Comparison of ENCODE assay signal across 15 cellular contexts in the genomic region with DNA sequence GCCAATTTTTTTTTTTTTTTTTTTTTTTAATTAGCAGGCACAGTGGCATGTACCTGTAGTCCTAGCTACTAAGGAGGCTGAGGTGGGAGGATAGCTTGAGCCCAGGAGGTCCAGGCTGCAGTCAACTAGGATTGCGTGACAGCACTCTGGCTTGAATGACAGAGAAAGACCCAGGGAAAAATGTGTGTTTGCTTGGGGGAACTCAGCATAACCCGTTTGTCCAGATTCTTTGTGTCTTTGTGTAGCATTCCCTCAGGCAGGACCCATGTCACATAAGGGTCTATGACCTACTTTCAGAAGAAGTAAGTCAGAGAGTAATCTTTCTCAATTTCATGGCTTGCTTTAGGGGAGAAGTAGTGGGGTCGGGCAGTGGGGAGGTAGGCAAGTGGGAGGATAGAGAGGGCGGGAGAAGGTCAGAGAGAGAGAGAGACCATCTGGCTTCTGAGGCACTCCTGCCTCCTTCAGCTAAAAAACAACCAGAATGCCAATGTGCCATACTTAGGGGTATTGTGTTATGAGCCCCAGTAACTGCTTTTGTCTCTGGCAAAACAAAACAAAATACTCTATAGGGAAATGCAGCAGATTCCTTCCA. TPM values are rescaled to one million over a fixed set of nuclear protein-coding genes. Genes with fewer than 3 reads are reported as not detected.
A peak's percentile ranks its signal among the peaks of the same experiment; 100 is the strongest.
DNase-seq lines count a peak whose midpoint lies in the region; ATAC-seq, FAIRE-seq and TF ChIP-seq lines count a peak whose summit lies in the region.
"Had no signal": no experiment of that assay in that cellular context is flagged by ENCODE, and none has a peak within 500 bp of the region (broad histone marks: within the 10 kb centered on the region; RNA-seq: fewer than 3 reads in every experiment).

No MANE protein-coding gene starts in this region.

- in situ Hi-C loops in IMR-90 (cut with MboI; ENCODE audit: low sequenced_read_pairs): no loop called here

- H3K4me3 Mint-ChIP-seq in nephron progenitor cell: no peak overlapping the region
- H3K4me3 Mint-ChIP-seq: activated T-helper 1 cell treated with anti-CD3 and anti-CD28 coated beads, Interleukin-12 subunit alpha, Interleukin-12 subunit beta, Interleukin-2, Interleukin-4 antibody, amounts not matched to agents 30 ng/mL and 10 ng/mL and 1 ng/mL, durations not matched to agents 14 hours and 24 hours and 36 hours; brain; stimulated activated memory B cell treated with anti-CD40 and anti-IgM and Interleukin-4, amounts not matched to agents 10 μg/mL and 1 μg/mL and 100 μg/mL, for 72 hours had no signal

- H3K36me3 ChIP-seq in IMR-90 (ENCODE audit: control insufficient read depth, insufficient read depth, low read length) (no peaks in the 10 kb centered on the region), endothelial cell of umbilical vein (ENCODE audit: control insufficient read depth in 2 of 2, extremely low read depth in 1 of 2, insufficient read depth in 2 of 2, low read length in 2 of 2) (no peaks in the 10 kb centered on the region)

- no peak overlapping the region for H3K18ac ChIP-seq in IMR-90 (ENCODE audit: low read depth, low read length)

- intact Hi-C loops in IMR-90 (cut with micrococcal nuclease): no loop called here
- intact Hi-C loops in endothelial cell of umbilical vein (cut with micrococcal nuclease): no loop called here

- WGBS in IMR-90 (ENCODE audit: extremely low coverage in 2 of 2, insufficient read length in 1 of 2), 2 experiments: no CpG with 5 or more reads among the region's 4 CpGs

- TF ChIP-seq RAD21 in IMR-90 (IDR thresholded peaks at IDR 0.05; ENCODE audit: low read length): no peak

- dilution Hi-C loops in IMR-90 (cut with HindIII; ENCODE audit: low sequenced_read_pairs, unreplicated experiment): no loop called here
- dilution Hi-C loops in endothelial cell of umbilical vein (cut with MboI; ENCODE audit: extremely low pct_ligation_motif_present, low sequenced_read_pairs): no loop called here

- peak overlapping the region; percentile 67 for H2AK9ac ChIP-seq in IMR-90 (replicated peaks; ENCODE audit: low read depth, low read length, poor library complexity)

- CTCF ChIA-PET in IMR-90 (lab: Yijun Ruan, JAX) (no interaction called here), endothelial cell of umbilical vein (lab: Charles Lee) (interaction anchor here (0.6 to 0.8 kb wide), 3 partner anchors 24 to 195 kb away, joined by 3 to 4 read pairs (median 3); no protein-coding TSS in a partner anchor)

- H3K4me3 ChIP-seq in IMR-90 (ENCODE audit: insufficient read depth, low read depth, low read length) (no peak overlapping the region), endothelial cell of umbilical vein (replicated peaks in 1 of 3; ENCODE audit: insufficient read depth in 1 of 3, low read depth in 1 of 3, low read length in 3 of 3) (no peak overlapping the region)

- peak overlapping the region; percentile 70; the same call in 1 of the 2 replicates for H4K5ac ChIP-seq in IMR-90 (ENCODE audit: low read depth, low read length)

- DNase-seq in D341Med (ENCODE audit: low spot score) (peak; percentile 20), IMR-90 (no peak), endothelial cell of umbilical vein (ENCODE audit: low read depth, low spot score) (no peak), nephron progenitor cell (no peak), inferior parietal cortex (ENCODE audit: extremely low spot score) (no peak), left lobe of liver (ENCODE audit: low spot score) (no peak), A172 (ENCODE audit: low spot score) (no peak)
- DNase-seq: activated CD4-positive, alpha-beta T cell treated with anti-CD3 and anti-CD28 coated beads for 4 hours; hippocampal formation; NCI-H2081 treated with DMSO at 0.1 percent for 48 hours had no signal

- no peaks in the 10 kb centered on the region for H3K9me3 Mint-ChIP-seq in nephron progenitor cell
- H3K9me3 Mint-ChIP-seq: activated T-helper 1 cell treated with anti-CD3 and anti-CD28 coated beads, Interleukin-12 subunit alpha, Interleukin-12 subunit beta, Interleukin-2, Interleukin-4 antibody, amounts not matched to agents 30 ng/mL and 10 ng/mL and 1 ng/mL, durations not matched to agents 14 hours and 24 hours and 36 hours; stimulated activated memory B cell treated with anti-CD40 and anti-IgM and Interleukin-4, amounts not matched to agents 10 μg/mL and 1 μg/mL and 100 μg/mL, for 72 hours had no signal

- no peak for TF ChIP-seq POLR2A in IMR-90 (IDR thresholded peaks at IDR 0.05; ENCODE audit: low read depth, low read length)
- TF ChIP-seq POLR2A in endothelial cell of umbilical vein (IDR thresholded peaks at IDR 0.05; ENCODE audit: low read depth, low read length): no peak

- no TSS peak for BruUV-seq in IMR-90 (replicated peaks; lab: Mats Ljungman, UMichigan)
- no TSS peak for BruUV-seq in endothelial cell of umbilical vein (replicated peaks; lab: Mats Ljungman, UMichigan)

- FAIRE-seq in endothelial cell of umbilical vein (lab: Jason Lieb, UNC): no peak

- peak overlapping the region; percentile 83; the same call in 1 of the 2 replicates for H2AK5ac ChIP-seq in IMR-90 (ENCODE audit: low read depth, low read length)

- TF ChIP-seq CTCF in IMR-90 (conservative IDR thresholded peaks at IDR 0.05; ENCODE audit: low read depth, low read length): no peak
- TF ChIP-seq CTCF in endothelial cell of umbilical vein (IDR thresholded peaks at IDR 0.05; ENCODE audit: extremely low read depth in 1 of 2, insufficient read depth in 1 of 2, low read depth in 1 of 2, low read length in 2 of 2): no peak
- no peak for TF ChIP-seq CTCF in nephron progenitor cell (IDR thresholded peaks at IDR 0.05)

- H3K27ac ChIP-seq in IMR-90 (ENCODE audit: insufficient read depth, low read length) (peak overlapping the region; percentile 37; the same call in 1 of the 2 replicates), endothelial cell of umbilical vein (ENCODE audit: insufficient read depth, low read depth, low read length) (peak overlapping the region; percentile 35)
- H3K27ac ChIP-seq: KMS-11 had no signal

- H3K79me2 ChIP-seq in endothelial cell of umbilical vein (ENCODE audit: control insufficient read depth, insufficient read depth, low read length): no peaks in the 10 kb centered on the region

- H3K14ac ChIP-seq in IMR-90 (replicated peaks; ENCODE audit: low read depth, low read length): peak overlapping the region; percentile 79; the same call in 1 of the 2 replicates

- no peak overlapping the region for H3K4me2 ChIP-seq in IMR-90 (ENCODE audit: low read depth, low read length)
- H3K4me2 ChIP-seq in endothelial cell of umbilical vein (ENCODE audit: insufficient read depth, low read length): no peak overlapping the region
- H3K4me2 ChIP-seq: KMS-11 had no signal

- H2BK5ac ChIP-seq in IMR-90 (ENCODE audit: low read depth, low read length, poor library complexity, severe bottlenecking): peak overlapping the region; percentile 36

- H2BK15ac ChIP-seq in IMR-90 (ENCODE audit: low read depth, low read length): peak overlapping the region; percentile 48; the same call in 2 of the 3 replicates

- H3K36me3 Mint-ChIP-seq in nephron progenitor cell (ENCODE audit: low read depth): peaks cover 11% of the 10 kb centered on the region

- peak overlapping the region; percentile 43 for H3K27ac Mint-ChIP-seq in nephron progenitor cell
- H3K27ac Mint-ChIP-seq: activated T-helper 1 cell treated with anti-CD3 and anti-CD28 coated beads, Interleukin-12 subunit alpha, Interleukin-12 subunit beta, Interleukin-2, Interleukin-4 antibody, amounts not matched to agents 30 ng/mL and 10 ng/mL and 1 ng/mL, durations not matched to agents 14 hours and 24 hours and 36 hours; stimulated activated memory B cell treated with anti-CD40 and anti-IgM and Interleukin-4, amounts not matched to agents 10 μg/mL and 1 μg/mL and 100 μg/mL, for 72 hours had no signal

- peak overlapping the region; percentile 67 for H3K4ac ChIP-seq in IMR-90 (ENCODE audit: low read depth, low read length)

- no peak overlapping the region for H3K9ac ChIP-seq in IMR-90 (ENCODE audit: low read depth, low read length)
- H3K9ac ChIP-seq in endothelial cell of umbilical vein (replicated peaks; ENCODE audit: extremely low read depth, insufficient read depth, low read length): no peak overlapping the region
- H3K9ac ChIP-seq: KMS-11 had no signal

- H4K8ac ChIP-seq in IMR-90 (ENCODE audit: low read depth in 2 of 2, low read length in 2 of 2): peak overlapping the region; percentile 20 to 50; a peak in 2 of 4 replicates

- no peaks in the 10 kb centered on the region for H3K27me3 Mint-ChIP-seq in nephron progenitor cell (ENCODE audit: low read depth, poor library complexity)
- H3K27me3 Mint-ChIP-seq: brain; stimulated activated memory B cell treated with anti-CD40 and anti-IgM and Interleukin-4, amounts not matched to agents 10 μg/mL and 1 μg/mL and 100 μg/mL, for 72 hours had no signal

- H3K4me1 Mint-ChIP-seq in nephron progenitor cell: peaks cover 6% of the 10 kb centered on the region
- H3K4me1 Mint-ChIP-seq: brain; stimulated activated memory B cell treated with anti-CD40 and anti-IgM and Interleukin-4, amounts not matched to agents 10 μg/mL and 1 μg/mL and 100 μg/mL, for 72 hours had no signal

- H4K91ac ChIP-seq in IMR-90 (ENCODE audit: insufficient read depth, low read depth, low read length): peak overlapping the region; percentile 34; the same call in 1 of the 2 replicates

- H2BK120ac ChIP-seq in IMR-90 (ENCODE audit: low read depth, low read length): peak overlapping the region; percentile 14

- H4K20me1 ChIP-seq in IMR-90 (ENCODE audit: insufficient read depth, low read length) (no peaks in the 10 kb centered on the region), endothelial cell of umbilical vein (replicated peaks; ENCODE audit: control insufficient read depth, extremely low read depth, insufficient read depth, low read length) (no peaks in the 10 kb centered on the region)

- H3K56ac ChIP-seq in IMR-90 (ENCODE audit: extremely low read depth, insufficient read depth, low read length): no peak overlapping the region

- H3K4me1 ChIP-seq in IMR-90 (ENCODE audit: control insufficient read depth, insufficient read depth, low read length): peaks cover 7% of the 10 kb centered on the region
- H3K4me1 ChIP-seq in endothelial cell of umbilical vein (ENCODE audit: control insufficient read depth, extremely low read depth, insufficient read depth, low read length): peaks cover 8% of the 10 kb centered on the region

- no peaks in the 10 kb centered on the region for H3K9me3 ChIP-seq in IMR-90 (ENCODE audit: control insufficient read depth, insufficient read depth, low read length)
- H3K9me3 ChIP-seq in endothelial cell of umbilical vein (replicated peaks; ENCODE audit: control insufficient read depth, insufficient read depth, low read length): no peaks in the 10 kb centered on the region

- H3K79me1 ChIP-seq in IMR-90 (ENCODE audit: low read depth in 1 of 2, low read length in 2 of 2): peaks cover 0 to 5% of the 10 kb centered on the region in 2 experiments; a peak in 2 of 4 replicates

- H3K23ac ChIP-seq in IMR-90 (ENCODE audit: low read depth, low read length): 0 out of 2 replicates have a peak overlapping the region, but pooled peaks have one; percentile 38

- H3K27me3 ChIP-seq in IMR-90 (ENCODE audit: control insufficient read depth, insufficient read depth, low read length) (no peaks in the 10 kb centered on the region), endothelial cell of umbilical vein (ENCODE audit: control insufficient read depth in 2 of 2, insufficient read depth in 2 of 2, low read length in 2 of 2) (no peaks in the 10 kb centered on the region)

- H2BK20ac ChIP-seq in IMR-90 (ENCODE audit: low read depth, low read length): peak overlapping the region; percentile 73; the same call in 1 of the 2 replicates

- H3K9me1 ChIP-seq in IMR-90 (ENCODE audit: insufficient read depth, low read length) (0 out of 2 replicates have a peak, but pooled peaks cover 7% of the 10 kb centered on the region), endothelial cell of umbilical vein (replicated peaks; ENCODE audit: control insufficient read depth, extremely low read depth, insufficient read depth, low read length) (no peaks in the 10 kb centered on the region)

- ATAC-seq in IMR-90 (ENCODE audit: low read depth): peak; percentile 24; the same call in 1 of the 2 replicates
- no peak for ATAC-seq in left lobe of liver
- no peak for ATAC-seq in GM21367 (IDR thresholded peaks at IDR 0.05; ENCODE audit: unreplicated experiment)
- ATAC-seq: stimulated activated memory B cell treated with anti-CD40 and anti-IgM and Interleukin-4, amounts not matched to agents 10 μg/mL and 1 μg/mL and 100 μg/mL, for 72 hours had no signal

- no peak overlapping the region for H2AFZ ChIP-seq in IMR-90 (replicated peaks; ENCODE audit: low read length, poor library complexity)
- no peak overlapping the region for H2AFZ ChIP-seq in endothelial cell of umbilical vein (ENCODE audit: low read depth, low read length)

- POLR2A ChIA-PET in IMR-90 (lab: Charles Lee; ENCODE audit: unreplicated experiment) (no interaction called here), endothelial cell of umbilical vein (lab: Charles Lee) (no interaction called here)

RNA-seq across cellular contexts. Expression of gene PSPC1, which starts 11.9 kb away (rescaled TPM):
- 39.8 and 41.7 TPM in 2 replicates for total RNA-seq in IMR-90 (2012; rRNA removed)
- 37.8 and 38.3 TPM in 2 replicates for polyA plus RNA-seq in IMR-90 (2012; rRNA removed)
- polyA plus RNA-seq in IMR-90 (2012; cell fraction: cytosol; rRNA removed): 23.1 and 33.6 TPM in 2 replicates
- polyA plus RNA-seq in IMR-90 (2012; cell fraction: nucleus; rRNA removed; ENCODE audit: low replicate concordance): 21.3 and 44.2 TPM in 2 replicates
- 55.7 and 59.1 TPM in 2 replicates for total RNA-seq in endothelial cell of umbilical vein
- polyA plus RNA-seq in endothelial cell of umbilical vein: 22.1 and 22.8 TPM in 2 replicates
- polyA plus RNA-seq in endothelial cell of umbilical vein (2011; cell fraction: cytosol; rRNA removed): 34.2 and 34.8 TPM in 2 replicates
- polyA plus RNA-seq in endothelial cell of umbilical vein (2011; cell fraction: nucleus; rRNA removed): 78.8 and 84.8 TPM in 2 replicates
- 41.8 and 51.4 TPM in 2 replicates for polyA plus RNA-seq in endothelial cell of umbilical vein (2012)
- 54.9 and 57.3 TPM in 2 replicates for polyA minus RNA-seq in endothelial cell of umbilical vein
- polyA minus RNA-seq in endothelial cell of umbilical vein (2011; cell fraction: cytosol; rRNA and poly(A)+ RNA removed): 11.9 TPM
- 115 and 118 TPM in 2 replicates for polyA minus RNA-seq in endothelial cell of umbilical vein (2011; cell fraction: nucleus; rRNA and poly(A)+ RNA removed)
- total RNA-seq in left lobe of liver: 11.2 TPM
- 76.0 and 76.4 TPM in 2 replicates for total RNA-seq in A172 (2014; rRNA removed; shearing (Covaris generic))
